Comparison of ENCODE assay signal across 8 cellular contexts in the genomic region with DNA sequence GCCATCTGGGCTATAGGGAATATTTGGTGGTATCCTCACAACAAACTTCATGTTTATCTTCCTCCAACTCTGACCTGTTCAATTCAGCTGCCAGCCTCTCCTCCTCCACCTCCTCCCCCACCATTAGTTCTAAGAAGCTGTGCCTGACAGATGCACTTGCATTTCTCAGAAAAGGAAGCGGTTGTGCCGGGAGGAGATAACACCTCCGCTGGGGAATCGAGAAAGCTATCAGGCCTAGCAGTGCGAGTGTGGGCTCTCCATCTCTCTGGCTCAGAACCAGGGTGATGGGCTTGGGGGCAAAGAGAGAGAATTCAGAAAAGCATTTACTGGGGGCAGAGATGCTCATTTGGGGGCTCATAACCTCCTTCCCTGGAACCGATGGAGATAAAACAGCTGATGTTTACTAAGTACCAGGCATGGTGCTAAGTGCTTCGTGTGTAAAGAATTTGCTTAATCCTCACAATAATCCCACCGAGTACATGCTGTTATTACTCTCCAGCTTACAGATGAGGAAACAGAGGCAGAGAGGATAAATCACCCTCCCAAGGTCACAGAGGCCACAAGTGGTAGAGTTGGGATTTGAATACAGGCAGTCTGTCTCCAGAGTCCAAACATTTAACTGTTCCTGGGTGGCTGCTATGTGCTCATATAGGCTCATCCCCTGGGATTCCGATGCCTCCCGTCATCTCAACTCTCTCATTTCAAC. TPM values are rescaled to one million over a fixed set of nuclear protein-coding genes. Genes with fewer than 3 reads are reported as not detected.
DNase-seq lines count a peak whose midpoint lies in the region; FAIRE-seq and TF ChIP-seq lines count a peak whose summit lies in the region.

No MANE protein-coding gene starts in this region.

- TF ChIP-seq POLR2A in endothelial cell of umbilical vein (IDR thresholded peaks at IDR 0.05; ENCODE audit: low read depth, low read length) (no peak), uterus (IDR thresholded peaks at IDR 0.05) (no peak)

- peaks cover 73% of the 10 kb centered on the region for H3K79me2 ChIP-seq in endothelial cell of umbilical vein (ENCODE audit: control insufficient read depth, insufficient read depth, low read length)

- H4K20me1 ChIP-seq in endothelial cell of umbilical vein (replicated peaks; ENCODE audit: control insufficient read depth, extremely low read depth, insufficient read depth, low read length): no peaks in the 10 kb centered on the region

- H3K4me2 ChIP-seq in endothelial cell of umbilical vein (ENCODE audit: insufficient read depth, low read length): peak overlapping the region; percentile 75

- dilution Hi-C loops in endothelial cell of umbilical vein (cut with MboI; ENCODE audit: extremely low pct_ligation_motif_present, low sequenced_read_pairs): no loop called here

- H3K36me3 ChIP-seq in endothelial cell of umbilical vein (ENCODE audit: control insufficient read depth in 2 of 2, extremely low read depth in 1 of 2, insufficient read depth in 2 of 2, low read length in 2 of 2) (peaks cover 4 to 14% of the 10 kb centered on the region in 2 experiments), uterus (no peaks in the 10 kb centered on the region)

- DNase-seq in HUDEP-2 (lab: John Stamatoyannopoulos, UW; ENCODE audit: unreplicated experiment in 76 of 76) (peak in 75 of 76 experiments; percentile 63 to 97 (median 88)), endothelial cell of umbilical vein (ENCODE audit: low read depth, low spot score) (peak; percentile 57), posterior vena cava (ENCODE audit: low spot score) (peak; percentile 66), uterus (no peak), NCI-H2227 (lab: John Stamatoyannopoulos, UW; ENCODE audit: unreplicated experiment) (no peak), D721Med (ENCODE audit: insufficient read length, low spot score) (no peak)
- DNase-seq in activated CD4-positive, alpha-beta T cell treated with anti-CD3 and anti-CD28 coated beads, Interleukin-2, amount 50 U/mL, for 1 hour: peak; percentile 26

- CTCF ChIA-PET in endothelial cell of umbilical vein (lab: Charles Lee): interaction anchor here (1.0 to 6.2 kb wide), 11 partner anchors 8 to 113 kb away, joined by 3 to 97 read pairs (median 7); a partner anchor contains a TSS

- no peaks in the 10 kb centered on the region for H3K9me1 ChIP-seq in endothelial cell of umbilical vein (replicated peaks; ENCODE audit: control insufficient read depth, extremely low read depth, insufficient read depth, low read length)

- TF ChIP-seq CTCF in GM12875 (IDR thresholded peaks at IDR 0.05; ENCODE audit: borderline replicate concordance, insufficient read depth, low read depth, low read length) (no peak), endothelial cell of umbilical vein (IDR thresholded peaks at IDR 0.05; ENCODE audit: extremely low read depth in 1 of 2, insufficient read depth in 1 of 2, low read depth in 1 of 2, low read length in 2 of 2) (no peak), uterus (IDR thresholded peaks at IDR 0.05) (no peak), D721Med (IDR thresholded peaks at IDR 0.05; ENCODE audit: insufficient read depth, missing control alignments) (no peak)

- POLR2A ChIA-PET in endothelial cell of umbilical vein (lab: Charles Lee): interaction anchor here (0.7 to 1.6 kb wide), 2 partner anchors 14 to 48 kb away, joined by 3 to 7 read pairs; no protein-coding TSS in a partner anchor

- peak overlapping the region; percentile 37 for H3K9ac ChIP-seq in endothelial cell of umbilical vein (replicated peaks; ENCODE audit: extremely low read depth, insufficient read depth, low read length)

- H3K4me3 ChIP-seq in GM12875 (ENCODE audit: low read depth, low read length) (peak overlapping the region; percentile 45), endothelial cell of umbilical vein (replicated peaks in 1 of 3; ENCODE audit: insufficient read depth in 1 of 3, low read depth in 1 of 3, low read length in 3 of 3) (no peak overlapping the region), uterus (no peak overlapping the region)

- H3K27me3 ChIP-seq in endothelial cell of umbilical vein (ENCODE audit: control insufficient read depth in 2 of 2, insufficient read depth in 2 of 2, low read length in 2 of 2) (no peaks in the 10 kb centered on the region), uterus (no peaks in the 10 kb centered on the region)

- intact Hi-C loops in endothelial cell of umbilical vein (cut with micrococcal nuclease) (loop anchor here (1.0 to 2.0 kb wide), 8 partner anchors 7 to 71 kb away; a partner anchor contains a TSS), posterior vena cava (cut with DNase I) (no loop called here), uterus (cut with DNase I; ENCODE audit: low total_unique reads) (no loop called here)

- H3K4me1 ChIP-seq in endothelial cell of umbilical vein (ENCODE audit: control insufficient read depth, extremely low read depth, insufficient read depth, low read length) (peaks cover 63% of the 10 kb centered on the region), uterus (peaks cover 0 to 4% of the 10 kb centered on the region in 2 donors)

- FAIRE-seq in endothelial cell of umbilical vein (lab: Jason Lieb, UNC): peak; percentile 12
- FAIRE-seq in D721Med (lab: Jason Lieb, UNC): no peak

- H3K27ac ChIP-seq in endothelial cell of umbilical vein (ENCODE audit: insufficient read depth, low read depth, low read length) (peak overlapping the region; percentile 93), uterus (peak overlapping the region; percentile 61 to 88)

- TSS peak; percentile 51 for BruUV-seq in endothelial cell of umbilical vein (replicated peaks; lab: Mats Ljungman, UMichigan)

- H2AFZ ChIP-seq in endothelial cell of umbilical vein (ENCODE audit: low read depth, low read length): no peak overlapping the region

- H3K9me3 ChIP-seq in endothelial cell of umbilical vein (replicated peaks; ENCODE audit: control insufficient read depth, insufficient read depth, low read length) (no peaks in the 10 kb centered on the region), uterus (no peaks in the 10 kb centered on the region)

TF ChIP-seq in endothelial cell of umbilical vein, 7 proteins besides CTCF, POLR2A, EP300 and RAD21:
- TF ChIP-seq POLR2AphosphoS5 (IDR thresholded peaks at IDR 0.05; ENCODE audit: insufficient read depth, low read depth, low read length): no peak
- TF ChIP-seq JUN (IDR thresholded peaks at IDR 0.05; ENCODE audit: borderline replicate concordance, insufficient read depth, insufficient read length, low read depth): no peak
- no peak for TF ChIP-seq FOS (IDR thresholded peaks at IDR 0.05; ENCODE audit: borderline replicate concordance, insufficient read depth, low read length)
- no peak for TF ChIP-seq MYC (IDR thresholded peaks at IDR 0.05; ENCODE audit: low read depth, low read length)
- no peak for TF ChIP-seq EZH2 (IDR thresholded peaks at IDR 0.05; ENCODE audit: borderline replicate concordance, low read depth, low read length, severe bottlenecking)
- TF ChIP-seq, protein P1, sequence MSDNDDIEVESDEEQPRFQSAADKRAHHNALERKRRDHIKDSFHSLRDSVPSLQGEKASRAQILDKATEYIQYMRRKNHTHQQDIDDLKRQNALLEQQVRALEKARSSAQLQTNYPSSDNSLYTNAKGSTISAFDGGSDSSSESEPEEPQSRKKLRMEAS (IDR thresholded peaks at IDR 0.05; ENCODE audit: insufficient read depth, insufficient read length): no peak
- TF ChIP-seq GATA2 (IDR thresholded peaks at IDR 0.05; ENCODE audit: insufficient read depth, insufficient read length, low read depth, low read length): no peak

RNA-seq across cellular contexts. Expression of a gene that starts 38.3 kb away (rescaled TPM):
- total RNA-seq in endothelial cell of umbilical vein (not detected in 2 replicates), posterior vena cava (1 to 10 TPM; 2.5 to 6.5 TPM), uterus (1 to 10 TPM in 2 of 4 donors, not detected in 2; 5.1 to 8.4 TPM)
- not detected in 2 replicates for polyA plus RNA-seq in endothelial cell of umbilical vein
- polyA plus RNA-seq in endothelial cell of umbilical vein (2011; cell fraction: cytosol; rRNA removed): not detected in 2 replicates
- polyA plus RNA-seq in endothelial cell of umbilical vein (2011; cell fraction: nucleus; rRNA removed): not detected in 2 replicates
- polyA plus RNA-seq in endothelial cell of umbilical vein (2012): not detected in 2 replicates
- not detected in 2 replicates for polyA minus RNA-seq in endothelial cell of umbilical vein
- not detected for polyA minus RNA-seq in endothelial cell of umbilical vein (2011; cell fraction: cytosol; rRNA and poly(A)+ RNA removed)
- polyA minus RNA-seq in endothelial cell of umbilical vein (2011; cell fraction: nucleus; rRNA and poly(A)+ RNA removed): not detected in 2 replicates

RNA-seq across cellular contexts. Expression of a gene that starts 46.7 kb away (rescaled TPM):
- total RNA-seq in endothelial cell of umbilical vein (101 and 105 TPM in 2 replicates), posterior vena cava (10 to 100 TPM; 65.4 to 76.0 TPM), uterus (100 to 1,000 TPM in 1 of 4 donors, 10 to 100 TPM in 3; 35.0 to 113 (median 57.4) TPM)
- polyA plus RNA-seq in endothelial cell of umbilical vein: 78.0 and 81.3 TPM in 2 replicates
- polyA plus RNA-seq in endothelial cell of umbilical vein (2011; cell fraction: cytosol; rRNA removed): 78.4 and 83.9 TPM in 2 replicates
- 42.9 and 43.5 TPM in 2 replicates for polyA plus RNA-seq in endothelial cell of umbilical vein (2011; cell fraction: nucleus; rRNA removed)
- polyA plus RNA-seq in endothelial cell of umbilical vein (2012): 74.2 and 97.0 TPM in 2 replicates
- polyA minus RNA-seq in endothelial cell of umbilical vein: 72.0 and 73.5 TPM in 2 replicates
- 22.6 TPM for polyA minus RNA-seq in endothelial cell of umbilical vein (2011; cell fraction: cytosol; rRNA and poly(A)+ RNA removed)
- polyA minus RNA-seq in endothelial cell of umbilical vein (2011; cell fraction: nucleus; rRNA and poly(A)+ RNA removed): 27.9 and 30.0 TPM in 2 replicates

Comparison
In these comparisons a context has a peak if more than half of its experiments do, and no peak if none do; other contexts are left out.
1. DNase-seq: peak in HUDEP-2 (75 of 76), activated CD4-positive, alpha-beta T cell treated with anti-CD3 and anti-CD28 coated beads, Interleukin-2, amount 50 U/mL, for 1 hour (single experiment), endothelial cell of umbilical vein (single experiment) and posterior vena cava (single experiment); none in uterus (0 of 2), NCI-H2227 (single experiment) and D721Med (single experiment).